ENCODE assay signal across 8 cellular contexts in genomic region chr3:141050913-141051632, GRCh38. TPM values are rescaled to one million over a fixed set of nuclear protein-coding genes. Genes with fewer than 3 reads are reported as not detected.
DNase-seq lines count a peak whose midpoint lies in the region; ATAC-seq, FAIRE-seq and TF ChIP-seq lines count a peak whose summit lies in the region.

TSS of gene SPSB4 (plus strand) at chr3:141051347. CDS start at chr3:141066105, 14,758 bp downstream.

- H3K27ac ChIP-seq in AG04450 (ENCODE audit: low read depth, low read length) (no peak within 1 kb of the TSS), body of pancreas (peak within 1 kb of the TSS; percentile 71 to 92 (median 81)), keratinocyte (ENCODE audit: control insufficient read depth, insufficient read depth, low read length) (no peak within 1 kb of the TSS)

- H3K27me3 ChIP-seq in AG04450 (ENCODE audit: control insufficient read depth, insufficient read depth, low read length) (peaks cover 50% of the 10 kb centered on the region), body of pancreas (no peaks in the 10 kb centered on the region), keratinocyte (ENCODE audit: control insufficient read depth, extremely low read depth, insufficient read depth, low read length) (peaks cover 53% of the 10 kb centered on the region)

- FAIRE-seq in keratinocyte (lab: Jason Lieb, UNC): no peak

- peak; percentile 93 for ATAC-seq in body of pancreas
- ATAC-seq in GM19455 (IDR thresholded peaks at IDR 0.05; ENCODE audit: unreplicated experiment): no peak
- no peak for ATAC-seq in HG03342 (IDR thresholded peaks at IDR 0.05; ENCODE audit: unreplicated experiment)

- peak within 1 kb of the TSS; percentile 69 for H3K4me3 Mint-ChIP-seq in stimulated activated naive CD8-positive, alpha-beta T cell treated with anti-CD3 and anti-CD28 coated beads, Interleukin-15, Interleukin-2, amounts not matched to agents 100 ng/mL and 50 ng/mL, for 24 hours

- no peaks in the 10 kb centered on the region for H3K9me3 Mint-ChIP-seq in stimulated activated naive CD8-positive, alpha-beta T cell treated with anti-CD3 and anti-CD28 coated beads, Interleukin-15, Interleukin-2, amounts not matched to agents 100 ng/mL and 50 ng/mL, for 24 hours

- H4K20me1 ChIP-seq in keratinocyte (ENCODE audit: control insufficient read depth, extremely low read depth, insufficient read depth, low read length): no peaks in the 10 kb centered on the region

- no peaks in the 10 kb centered on the region for H3K36me3 ChIP-seq in body of pancreas (replicated peaks in 1 of 2; ENCODE audit: insufficient read depth in 1 of 2, low read depth in 2 of 2)
- no peaks in the 10 kb centered on the region for H3K36me3 ChIP-seq in keratinocyte (ENCODE audit: control insufficient read depth in 2 of 2, extremely low read depth in 1 of 2, insufficient read depth in 2 of 2, low read length in 2 of 2)

- no peak within 1 kb of the TSS for H2AFZ ChIP-seq in keratinocyte (ENCODE audit: control insufficient read depth, low read length)

- CTCF ChIA-PET in AG04450 (lab: Charles Lee): interaction anchor here (0.6 kb wide), 2 partner anchors 182 to 823 kb away, joined by 3 to 5 read pairs; no protein-coding TSS in a partner anchor

- peak; percentile 59 to 83 (median 61) for TF ChIP-seq POLR2A in body of pancreas (IDR thresholded peaks at IDR 0.05)

- H3K4me1 Mint-ChIP-seq in stimulated activated naive CD8-positive, alpha-beta T cell treated with anti-CD3 and anti-CD28 coated beads, Interleukin-15, Interleukin-2, amounts not matched to agents 100 ng/mL and 50 ng/mL, for 24 hours (ENCODE audit: low read depth): peaks cover 13% of the 10 kb centered on the region

- H3K4me3 ChIP-seq in AG04450 (ENCODE audit: low read depth, low read length): peak within 1 kb of the TSS; percentile 35
- peak within 1 kb of the TSS; percentile 14 to 30 for H3K4me3 ChIP-seq in body of pancreas
- peak within 1 kb of the TSS in 2 of 3 experiments; percentile 9 to 29 for H3K4me3 ChIP-seq in keratinocyte (ENCODE audit: control insufficient read depth in 2 of 3, extremely low read depth in 1 of 3, insufficient read depth in 2 of 3, low read depth in 1 of 3, low read length in 3 of 3)

- peak within 1 kb of the TSS; percentile 74 for H3K4me2 ChIP-seq in keratinocyte (ENCODE audit: control insufficient read depth, extremely low read depth, insufficient read depth, low read depth, low read length)

- no peak for DNase-seq in AG04450 (ENCODE audit: low read depth, low spot score)
- peak; percentile 52 for DNase-seq in GOT3 (lab: John Stamatoyannopoulos, UW)
- DNase-seq in NCI-H748 (lab: John Stamatoyannopoulos, UW; ENCODE audit: unreplicated experiment): peak; percentile 65
- peak; percentile 90 to 92 (median 92) for DNase-seq in body of pancreas
- DNase-seq in keratinocyte (ENCODE audit: low read depth, low spot score): no peak

- H3K4me1 ChIP-seq in body of pancreas (peaks cover 49% of the 10 kb centered on the region), keratinocyte (ENCODE audit: control insufficient read depth, extremely low read depth, insufficient read depth, low read length) (peaks cover 13% of the 10 kb centered on the region)

- POLR2A ChIA-PET in AG04450 (lab: Yijun Ruan, JAX): no interaction called here

- TF ChIP-seq CTCF in AG04450 (IDR thresholded peaks at IDR 0.05; ENCODE audit: low read depth, low read length): no peak
- TF ChIP-seq CTCF in body of pancreas (IDR thresholded peaks at IDR 0.05): peak; percentile 18 to 83 (median 64)
- TF ChIP-seq CTCF in keratinocyte (optimal IDR thresholded peaks at IDR 0.05 in 1 of 3, IDR thresholded peaks at IDR 0.05 in 1 of 3, conservative IDR thresholded peaks at IDR 0.05 in 1 of 3; ENCODE audit: extremely low read depth in 1 of 3, insufficient read depth in 2 of 3, low read length in 3 of 3): no peak

- H3K9ac ChIP-seq in keratinocyte (ENCODE audit: control insufficient read depth, extremely low read depth, insufficient read depth, low read length): no peak within 1 kb of the TSS

- no peaks in the 10 kb centered on the region for H3K9me1 ChIP-seq in keratinocyte (ENCODE audit: control insufficient read depth, extremely low read depth, insufficient read depth, low read length)

- H3K27me3 Mint-ChIP-seq in stimulated activated naive CD8-positive, alpha-beta T cell treated with anti-CD3 and anti-CD28 coated beads, Interleukin-15, Interleukin-2, amounts not matched to agents 100 ng/mL and 50 ng/mL, for 24 hours: peaks cover 74% of the 10 kb centered on the region

- 0 to 1% methylated on average over 6 to 65 of the region's 80 CpGs for WGBS in body of pancreas, 2 donors

- intact Hi-C loops in body of pancreas (cut with DNase I): no loop called here

- H3K36me3 Mint-ChIP-seq in stimulated activated naive CD8-positive, alpha-beta T cell treated with anti-CD3 and anti-CD28 coated beads, Interleukin-15, Interleukin-2, amounts not matched to agents 100 ng/mL and 50 ng/mL, for 24 hours (ENCODE audit: low read depth): no peaks in the 10 kb centered on the region

- no peaks in the 10 kb centered on the region for H3K79me2 ChIP-seq in keratinocyte (ENCODE audit: control insufficient read depth, insufficient read depth, low read length)

- H3K9me3 ChIP-seq in AG04450 (ENCODE audit: control insufficient read depth, insufficient read depth, low read length) (no peaks in the 10 kb centered on the region), body of pancreas (no peaks in the 10 kb centered on the region), keratinocyte (ENCODE audit: control insufficient read depth, low read depth, low read length) (no peaks in the 10 kb centered on the region)

- dilution Hi-C loops in keratinocyte (cut with MboI; ENCODE audit: extremely low pct_ligation_motif_present, low sequenced_read_pairs): no loop called here

- H3K27ac Mint-ChIP-seq in stimulated activated naive CD8-positive, alpha-beta T cell treated with anti-CD3 and anti-CD28 coated beads, Interleukin-15, Interleukin-2, amounts not matched to agents 100 ng/mL and 50 ng/mL, for 24 hours: no peak within 1 kb of the TSS

RNA-seq across cellular contexts. Expression of gene SPSB4, which starts in this region (rescaled TPM):
- polyA plus RNA-seq in AG04450 (2011; rRNA removed) (not detected in 2 replicates), keratinocyte (not detected in 3 replicates)
- not detected in 2 replicates for polyA minus RNA-seq in AG04450 (2011; rRNA and poly(A)+ RNA removed)
- 10 to 100 TPM; 18.2 to 48.1 TPM for total RNA-seq in body of pancreas
- polyA plus RNA-seq in keratinocyte (2011; ENCODE audit: low read depth): not detected
- polyA plus RNA-seq in keratinocyte (2011; cell fraction: cytosol; rRNA removed): not detected in 2 replicates
- polyA plus RNA-seq in keratinocyte (2011; cell fraction: nucleus; rRNA removed): 0.10 TPM in 1 of 2 replicates, not detected in the other
- not detected in 2 replicates for polyA plus RNA-seq in keratinocyte (2012; ENCODE audit: low replicate concordance)
- polyA minus RNA-seq in keratinocyte: 0.19 TPM in 1 of 3 replicates, not detected in the others
- not detected for polyA minus RNA-seq in keratinocyte (2011; cell fraction: cytosol; rRNA and poly(A)+ RNA removed)
- polyA minus RNA-seq in keratinocyte (2011; cell fraction: nucleus; rRNA and poly(A)+ RNA removed): not detected in 2 replicates

Comparison
In these comparisons a context has a peak if more than half of its experiments do, and no peak if none do; other contexts are left out.
1. DNase-seq: peak in GOT3 (single experiment), NCI-H748 (single experiment) and body of pancreas (4 of 4); none in AG04450 (single experiment) and keratinocyte (single experiment).
2. H3K27ac ChIP-seq: peak in body of pancreas (4 of 4); none in AG04450 (single experiment) and keratinocyte (single experiment).
3. CTCF ChIP-seq: peak in body of pancreas (7 of 7); none in AG04450 (single experiment) and keratinocyte (0 of 3).
4. Peak in every context shown above with its lines, with median percentiles within 50 percentile points of each other: H3K4me3 ChIP-seq.